Comparison of ENCODE assay signal across 9 cellular contexts in genomic region chr13:24228852-24229458, GRCh38.
DNase-seq lines count a peak whose midpoint lies in the region; ATAC-seq and TF ChIP-seq lines count a peak whose summit lies in the region.
"Had no signal": no experiment of that assay in that cellular context is flagged by ENCODE, and none has a peak within 500 bp of the region (broad histone marks: within the 10 kb centered on the region; RNA-seq: fewer than 3 reads in every experiment).

No MANE protein-coding gene starts in this region.

- TF ChIP-seq CTCF in mammary epithelial cell (conservative IDR thresholded peaks at IDR 0.05 in 1 of 2, IDR thresholded peaks at IDR 0.05 in 1 of 2; ENCODE audit: extremely low read depth in 1 of 2, insufficient read depth in 1 of 2, low read depth in 1 of 2, low read length in 2 of 2) (peak; percentile 88 to 97), tibial nerve (IDR thresholded peaks at IDR 0.05) (peak; percentile 68 to 81 (median 75))

- no peak overlapping the region for H3K9ac ChIP-seq in mammary epithelial cell (ENCODE audit: insufficient read depth, low read length)
- H3K9ac ChIP-seq: BLaER1 had no signal

- WGBS in mammary epithelial cell (ENCODE audit: low coverage, missing lambda C conversion rate) = 26% methylated on average over 4 of the region's 4 CpGs
- 37 to 43% methylated on average over 4 of the region's 4 CpGs for WGBS in tibial nerve, 2 donors

- intact Hi-C loops in mammary epithelial cell (cut with micrococcal nuclease) = no loop called here
- intact Hi-C loops in left colon (cut with DNase I, micrococcal nuclease) = loop anchor here in 1 of 2 donors (10.0 kb wide), 1 partner anchor 304 kb away; no protein-coding TSS in a partner anchor

- no peak overlapping the region for H2AFZ ChIP-seq in mammary epithelial cell (ENCODE audit: low read depth, low read length)

- H3K27ac ChIP-seq in mammary epithelial cell (ENCODE audit: insufficient read depth, low read depth, low read length) = no peak overlapping the region
- H3K27ac ChIP-seq in tibial nerve = peak overlapping the region in 1 of 4 donors; percentile 5
- H3K27ac ChIP-seq: BLaER1 had no signal

- no peaks in the 10 kb centered on the region for H3K79me2 ChIP-seq in mammary epithelial cell (ENCODE audit: insufficient read depth, low read length)

- no peak overlapping the region for H3K4me2 ChIP-seq in mammary epithelial cell (ENCODE audit: insufficient read depth, low read depth, low read length)
- H3K4me2 ChIP-seq: BLaER1 had no signal

- DNase-seq in NCI-H1417 (lab: John Stamatoyannopoulos, UW) (peak; percentile 3 to 61 (median 35)), NCI-H1417 treated with DMSO at 0.1 percent for 48 hours (lab: John Stamatoyannopoulos, UW) (no peak), HuH-7.5 (ENCODE audit: low spot score) (peak; percentile 39), RPMI8226 (peak; percentile 57), mammary epithelial cell (peak; percentile 37), left colon (no peak), tibial nerve (ENCODE audit: low spot score in 2 of 2) (peak in 1 of 2 donors; percentile 52)

- no peaks in the 10 kb centered on the region for H3K36me3 ChIP-seq in mammary epithelial cell (ENCODE audit: insufficient read depth, low read length)
- peaks cover 0 to 20% (median 0%) of the 10 kb centered on the region in 3 donors for H3K36me3 ChIP-seq in tibial nerve
- H3K36me3 ChIP-seq: BLaER1 had no signal

- dilution Hi-C loops in mammary epithelial cell (cut with HindIII; ENCODE audit: low sequenced_read_pairs) = no loop called here

- in situ Hi-C loops in mammary epithelial cell (cut with MboI; ENCODE audit: low sequenced_read_pairs in 2 of 2) = loop anchor here (10.0 kb wide), 2 partner anchors 174 to 314 kb away; no protein-coding TSS in a partner anchor

- CTCF ChIA-PET in mammary epithelial cell (lab: Charles Lee; ENCODE audit: low non-redundant PET) = interaction anchor here (0.6 to 1.0 kb wide), 4 partner anchors 9 to 538 kb away, joined by 4 to 7 read pairs (median 6); no protein-coding TSS in a partner anchor

- H3K4me1 ChIP-seq in mammary epithelial cell (ENCODE audit: insufficient read depth, low read length) (no peaks in the 10 kb centered on the region), tibial nerve (peaks cover 0 to 29% (median 14%) of the 10 kb centered on the region in 4 donors)

- H3K9me3 ChIP-seq in mammary epithelial cell (replicated peaks; ENCODE audit: insufficient read depth, low read length) = no peaks in the 10 kb centered on the region
- H3K9me3 ChIP-seq in tibial nerve = no peaks in the 10 kb centered on the region
- H3K9me3 ChIP-seq: BLaER1 had no signal

- ATAC-seq in left colon = peak; percentile 59
- no peak for ATAC-seq in HG03108 (IDR thresholded peaks at IDR 0.05; ENCODE audit: unreplicated experiment)

- H4K20me1 ChIP-seq in mammary epithelial cell (ENCODE audit: insufficient read depth, low read length) = no peaks in the 10 kb centered on the region

- no peak for TF ChIP-seq POLR2A in tibial nerve (IDR thresholded peaks at IDR 0.05)

- no peak overlapping the region for H3K4me3 ChIP-seq in mammary epithelial cell (replicated peaks in 1 of 3; ENCODE audit: insufficient read depth in 1 of 3, low read depth in 2 of 3, low read length in 3 of 3)
- no peak overlapping the region for H3K4me3 ChIP-seq in tibial nerve
- H3K4me3 ChIP-seq: BLaER1 had no signal

- no peak for TF ChIP-seq EP300 in tibial nerve (IDR thresholded peaks at IDR 0.05)

- H3K27me3 ChIP-seq in mammary epithelial cell (ENCODE audit: insufficient read depth, low read length) = no peaks in the 10 kb centered on the region
- no peaks in the 10 kb centered on the region for H3K27me3 ChIP-seq in tibial nerve
- H3K27me3 ChIP-seq: BLaER1 had no signal

- BruUV-seq in mammary epithelial cell (replicated peaks; lab: Mats Ljungman, UMichigan) = no TSS peak

Comparison
In these comparisons a context has a peak if more than half of its experiments do, and no peak if none do; other contexts are left out.
1. DNase-seq: peak in NCI-H1417 (3 of 3), HuH-7.5 (single experiment), RPMI8226 (single experiment) and mammary epithelial cell (single experiment); none in NCI-H1417 treated with DMSO at 0.1 percent for 48 hours (single experiment) and left colon (0 of 2).